ENCODE assay signal across 8 cellular contexts in the genomic region with DNA sequence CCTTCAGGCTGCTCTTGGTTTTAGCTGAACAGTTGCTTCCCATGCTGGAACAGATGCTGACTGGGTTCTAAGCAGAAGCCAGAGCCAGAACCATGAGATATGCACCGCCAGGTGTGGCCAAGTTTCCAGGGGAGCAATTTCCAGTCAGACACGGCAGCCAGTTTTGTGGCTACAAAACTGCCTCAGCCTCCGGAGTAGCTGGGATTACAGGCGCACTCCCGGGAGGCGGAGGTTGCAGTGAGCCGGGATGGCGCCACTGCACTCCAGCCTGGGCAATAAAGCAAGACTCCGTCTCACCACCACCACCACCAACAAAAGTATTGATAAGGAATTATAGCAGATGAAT. TPM values are rescaled to one million over a fixed set of nuclear protein-coding genes. Genes with fewer than 3 reads are reported as not detected.
DNase-seq lines count a peak whose midpoint lies in the region; ATAC-seq, FAIRE-seq and TF ChIP-seq lines count a peak whose summit lies in the region.

No MANE protein-coding gene starts in this region.

- TF ChIP-seq CTCF in GM12878 (IDR thresholded peaks at IDR 0.05 in 2 of 3, conservative IDR thresholded peaks at IDR 0.05 in 1 of 3; ENCODE audit: control insufficient read depth in 2 of 3, extremely low read depth in 1 of 3, insufficient read depth in 1 of 3, low read depth in 3 of 3, low read length in 3 of 3) (no peak), thoracic aorta (IDR thresholded peaks at IDR 0.05) (no peak)

- no peaks in the 10 kb centered on the region for H3K79me2 ChIP-seq in GM12878 (ENCODE audit: control insufficient read depth, insufficient read depth, low read length)

- whole genome bisulfite sequencing in GM12878 (ENCODE audit: insufficient coverage, insufficient replicate concordance, low lambda C conversion rate, missing lambda C conversion rate), result 15% methylated on average over 9 of the region's 9 CpGs

- POLR2A ChIA-PET in GM12878 (lab: Charles Lee), result no interaction called here

- H3K9ac ChIP-seq in GM12878 (ENCODE audit: control insufficient read depth, insufficient read depth, low read length), result peak overlapping the region; percentile 86

- H3K27ac ChIP-seq in GM12878 (ENCODE audit: control insufficient read depth, insufficient read depth) (peak overlapping the region; percentile 87), thoracic aorta (peak overlapping the region; percentile 42 to 86)

- intact Hi-C loops in GM12878 (cut with micrococcal nuclease; ENCODE audit: unreplicated experiment), result no loop called here

- FAIRE-seq in GM12878 (lab: Jason Lieb, UNC), result no peak

- in situ Hi-C loops in GM12878 (cut with MboI), result no loop called here

- peak; percentile 55 for DNase-seq in DMS53 treated with DMSO at 0.1 percent for 48 hours (lab: John Stamatoyannopoulos, UW; ENCODE audit: unreplicated experiment)
- DNase-seq in LoVo (ENCODE audit: low spot score), result peak; percentile 24
- no peak for DNase-seq in GM12878 (ENCODE audit: low read depth, low spot score)
- peak; percentile 52 for DNase-seq in left lobe of liver (ENCODE audit: low spot score)
- DNase-seq in thoracic aorta (ENCODE audit: low spot score), result no peak
- no peak for DNase-seq in NAMALWA (ENCODE audit: low spot score)

- peak overlapping the region; percentile 96 for H2AFZ ChIP-seq in GM12878 (ENCODE audit: control insufficient read depth, low read depth, low read length)

- ATAC-seq in GM12878 (no peak), left lobe of liver (peak; percentile 25), thoracic aorta (ENCODE audit: insufficient number of reproducible peaks, low FRiP score, low read depth) (no peak), HG02759 (IDR thresholded peaks at IDR 0.05; ENCODE audit: unreplicated experiment) (no peak), GM19324 (IDR thresholded peaks at IDR 0.05; ENCODE audit: low FRiP score, unreplicated experiment) (no peak)

- no peak for TF ChIP-seq POLR2A in GM12878 (IDR thresholded peaks at IDR 0.05; ENCODE audit: low read depth, low read length)

- SMC1A ChIA-PET in GM12878 (lab: Charles Lee; ENCODE audit: uncharacterized antibody, unreplicated experiment), result no interaction called here

- H3K4me3 ChIP-seq in GM12878 (peak overlapping the region; percentile 82), thoracic aorta (peak overlapping the region; percentile 76)

- H3K9me3 ChIP-seq in GM12878 (replicated peaks; ENCODE audit: control insufficient read depth, insufficient read depth, low read length), result no peaks in the 10 kb centered on the region
- no peaks in the 10 kb centered on the region for H3K9me3 ChIP-seq in thoracic aorta

- no peaks in the 10 kb centered on the region for H3K27me3 ChIP-seq in GM12878 (replicated peaks in 1 of 2; ENCODE audit: control insufficient read depth in 2 of 2, insufficient read depth in 2 of 2, low read length in 1 of 2)
- H3K27me3 ChIP-seq in thoracic aorta (replicated peaks; ENCODE audit: insufficient read depth), result no peaks in the 10 kb centered on the region

- CTCF ChIA-PET in GM12878 (lab: Yijun Ruan, JAX), result interaction anchor here (1.7 to 1.8 kb wide), 2 partner anchors 12 to 31 kb away, joined by 4 to 6 read pairs; no protein-coding TSS in a partner anchor

- H3K36me3 ChIP-seq in GM12878 (ENCODE audit: control insufficient read depth in 2 of 2, insufficient read depth in 2 of 2, low read length in 1 of 2) (no peaks in the 10 kb centered on the region), thoracic aorta (no peaks in the 10 kb centered on the region)

- no peak for TF ChIP-seq EP300 in GM12878 (IDR thresholded peaks at IDR 0.05; ENCODE audit: borderline replicate concordance in 1 of 2, control insufficient read depth in 1 of 2, low read depth in 2 of 2, low read length in 2 of 2)

- peak overlapping the region; percentile 100 for H3K4me2 ChIP-seq in GM12878 (ENCODE audit: control insufficient read depth, insufficient read depth)

- H4K20me1 ChIP-seq in GM12878 (ENCODE audit: control insufficient read depth, insufficient read depth), result no peaks in the 10 kb centered on the region

- BruUV-seq in GM12878 (replicated peaks; lab: Mats Ljungman, UMichigan), result no TSS peak

- TF ChIP-seq RAD21 in GM12878 (IDR thresholded peaks at IDR 0.05; ENCODE audit: insufficient read depth, low read depth, low read length), result no peak

- H3K4me1 ChIP-seq in GM12878 (ENCODE audit: control insufficient read depth, insufficient read depth, low read length), result peaks cover 9% of the 10 kb centered on the region
- peaks cover 9 to 15% of the 10 kb centered on the region in 2 donors for H3K4me1 ChIP-seq in thoracic aorta (ENCODE audit: control insufficient read depth in 1 of 2, low read depth in 2 of 2)

- RAD21 ChIA-PET in GM12878 (lab: Charles Lee; ENCODE audit: unreplicated experiment), result no interaction called here

RNA-seq across cellular contexts. Expression of gene FAM161A, which starts 1.3 kb away (rescaled TPM):
- 21.5 and 21.9 TPM in 2 replicates for total RNA-seq in GM12878 (2013; cell fraction: nucleolus; rRNA removed)
- total RNA-seq in GM12878 (2014; rRNA removed) (5.8 and 7.5 TPM in 2 replicates), GM12878 (2014; rRNA removed; fragmentation: Illumina TruSeq; extraction: Trizol) (11.9 and 13.5 TPM in 2 replicates), GM12878 (2021) (6.9 and 7.0 TPM in 2 replicates), left lobe of liver (0.75 TPM), thoracic aorta (10 to 100 TPM in 1 of 2 donors, 1 to 10 TPM in 1; 4.6 to 13.8 TPM)
- 2.6 TPM for polyA plus RNA-seq in GM12878 (2011; ENCODE audit: low read depth)
- polyA plus RNA-seq in GM12878 (2011; rRNA removed) (2.2 and 3.3 TPM in 2 replicates), GM12878 (2014; fragmentation: Illumina TruSeq; extraction: Trizol) (12.2 and 18.4 TPM in 2 replicates), GM12878 (2014; fragmentation: Nextera tagmentation; extraction: Ambion mirVana) (1 to 10 TPM; 4.3 to 5.4 TPM), GM12878 (2014; rRNA removed) (9.7 and 10.7 TPM in 2 replicates), GM12878 (2016; fragmentation: Nextera tagmentation; extraction: Ambion mirVana) (10 to 100 TPM; 10.2 to 10.6 TPM)
- 0.84 and 0.88 TPM in 2 replicates for polyA plus RNA-seq in GM12878 (2011; cell fraction: cytosol; rRNA removed)
- polyA plus RNA-seq in GM12878 (2011; cell fraction: nucleus; rRNA removed), result 1.1 and 2.2 TPM in 2 replicates
- polyA plus RNA-seq in GM12878 (2012), result 4.6 and 5.4 TPM in 2 replicates
- polyA minus RNA-seq in GM12878 (2011; rRNA and poly(A)+ RNA removed), result 1.1 and 1.6 TPM in 2 replicates
- polyA minus RNA-seq in GM12878 (2011; cell fraction: cytosol; rRNA and poly(A)+ RNA removed), result 0.42 and 1.1 TPM in 2 replicates
- 0.86 and 1.2 TPM in 2 replicates for polyA minus RNA-seq in GM12878 (2011; cell fraction: nucleus; rRNA and poly(A)+ RNA removed)

RNA-seq across cellular contexts. Expression of gene CCT4, which starts 33.3 kb away (rescaled TPM):
- total RNA-seq in GM12878 (2013; cell fraction: nucleolus; rRNA removed), result 43.5 and 47.2 TPM in 2 replicates
- total RNA-seq in GM12878 (2014; rRNA removed) (224 and 233 TPM in 2 replicates), GM12878 (2014; rRNA removed; fragmentation: Illumina TruSeq; extraction: Trizol) (241 TPM in 2 replicates), GM12878 (2021) (246 TPM in 2 replicates), left lobe of liver (38.3 TPM), thoracic aorta (10 to 100 TPM; 50.4 to 60.5 TPM)
- 108 TPM for polyA plus RNA-seq in GM12878 (2011; ENCODE audit: low read depth)
- polyA plus RNA-seq in GM12878 (2011; rRNA removed) (190 and 302 TPM in 2 replicates), GM12878 (2014; fragmentation: Illumina TruSeq; extraction: Trizol) (199 and 227 TPM in 2 replicates), GM12878 (2014; fragmentation: Nextera tagmentation; extraction: Ambion mirVana) (100 to 1,000 TPM in 1 of 2 experiments, 10 to 100 TPM in 1; 76.6 to 179 TPM), GM12878 (2014; rRNA removed) (179 and 192 TPM in 2 replicates), GM12878 (2016; fragmentation: Nextera tagmentation; extraction: Ambion mirVana) (100 to 1,000 TPM; 306 to 320 TPM)
- polyA plus RNA-seq in GM12878 (2011; cell fraction: cytosol; rRNA removed), result 103 and 116 TPM in 2 replicates
- polyA plus RNA-seq in GM12878 (2011; cell fraction: nucleus; rRNA removed), result 69.1 and 93.2 TPM in 2 replicates
- 148 and 149 TPM in 2 replicates for polyA plus RNA-seq in GM12878 (2012)
- polyA minus RNA-seq in GM12878 (2011; rRNA and poly(A)+ RNA removed), result 113 and 124 TPM in 2 replicates
- 76.3 and 96.6 TPM in 2 replicates for polyA minus RNA-seq in GM12878 (2011; cell fraction: cytosol; rRNA and poly(A)+ RNA removed)
- polyA minus RNA-seq in GM12878 (2011; cell fraction: nucleus; rRNA and poly(A)+ RNA removed), result 36.1 and 52.0 TPM in 2 replicates

RNA-seq across cellular contexts. Expression of gene COMMD1, which starts 50.3 kb away (rescaled TPM):
- 72.5 and 75.3 TPM in 2 replicates for total RNA-seq in GM12878 (2013; cell fraction: nucleolus; rRNA removed)
- 39.7 and 42.8 TPM in 2 replicates for total RNA-seq in GM12878 (2014; rRNA removed)
- 50.3 and 52.4 TPM in 2 replicates for total RNA-seq in GM12878 (2014; rRNA removed; fragmentation: Illumina TruSeq; extraction: Trizol)
- total RNA-seq in GM12878 (2021), result 40.8 and 48.2 TPM in 2 replicates
- 150 TPM for polyA plus RNA-seq in GM12878 (2011; ENCODE audit: low read depth)
- polyA plus RNA-seq in GM12878 (2011; rRNA removed), result 53.3 and 54.9 TPM in 2 replicates
- 40.1 and 42.1 TPM in 2 replicates for polyA plus RNA-seq in GM12878 (2011; cell fraction: cytosol; rRNA removed)
- 22.2 and 25.7 TPM in 2 replicates for polyA plus RNA-seq in GM12878 (2011; cell fraction: nucleus; rRNA removed)
- polyA plus RNA-seq in GM12878 (2012), result 50.4 and 85.0 TPM in 2 replicates
- polyA plus RNA-seq in GM12878 (2014; fragmentation: Illumina TruSeq; extraction: Trizol), result 50.2 and 51.0 TPM in 2 replicates
- 100 to 1,000 TPM; 190 to 210 TPM for polyA plus RNA-seq in GM12878 (2014; fragmentation: Nextera tagmentation; extraction: Ambion mirVana)
- 45.9 and 54.1 TPM in 2 replicates for polyA plus RNA-seq in GM12878 (2014; rRNA removed)
- polyA plus RNA-seq in GM12878 (2016; fragmentation: Nextera tagmentation; extraction: Ambion mirVana), result 10 to 100 TPM; 94.3 to 99.4 TPM
- polyA minus RNA-seq in GM12878 (2011; rRNA and poly(A)+ RNA removed), result 21.6 and 25.3 TPM in 2 replicates
- 9.1 and 10.6 TPM in 2 replicates for polyA minus RNA-seq in GM12878 (2011; cell fraction: cytosol; rRNA and poly(A)+ RNA removed)
- 15.7 and 23.7 TPM in 2 replicates for polyA minus RNA-seq in GM12878 (2011; cell fraction: nucleus; rRNA and poly(A)+ RNA removed)
- total RNA-seq in left lobe of liver, result 16.5 TPM
- total RNA-seq in thoracic aorta, result 10 to 100 TPM; 51.1 to 57.8 TPM

Comparison
In these comparisons a context has a peak if more than half of its experiments do, and no peak if none do; other contexts are left out.
1. DNase-seq: peak in DMS53 treated with DMSO at 0.1 percent for 48 hours (single experiment), LoVo (single experiment) and left lobe of liver (single experiment); none in GM12878 (single experiment), thoracic aorta (single experiment) and NAMALWA (single experiment).